ENCODE assay signal across 17 cellular contexts in genomic region chr1:13666317-13666716, GRCh38. TPM values are rescaled to one million over a fixed set of nuclear protein-coding genes. Genes with fewer than 3 reads are reported as not detected.
DNase-seq lines count a peak whose midpoint lies in the region; TF ChIP-seq lines count a peak whose summit lies in the region.
"Had no signal": no experiment of that assay in that cellular context is flagged by ENCODE, and none has a peak within 500 bp of the region (broad histone marks: within the 10 kb centered on the region; RNA-seq: fewer than 3 reads in every experiment).

No MANE protein-coding gene starts in this region.

- peak overlapping the region; percentile 36 for H3K4me2 ChIP-seq in Karpas-422 (ENCODE audit: low read depth, low read length, poor library complexity, severe bottlenecking)
- H3K4me2 ChIP-seq in OCI-LY3 (ENCODE audit: low read length) = peak overlapping the region; percentile 43

- no peaks in the 10 kb centered on the region for H3K79me2 ChIP-seq in Karpas-422 (ENCODE audit: low read length)
- H3K79me2 ChIP-seq in OCI-LY3 (ENCODE audit: low read length) = peaks cover 9% of the 10 kb centered on the region; the same call in 1 of the 2 replicates

- no peaks in the 10 kb centered on the region for H3K9me2 ChIP-seq in Karpas-422 (replicated peaks; ENCODE audit: insufficient read depth, low read length)

- H3K27ac Mint-ChIP-seq in glutamatergic neuron (ENCODE audit: unreplicated experiment) = peak overlapping the region; percentile 80
- H3K27ac Mint-ChIP-seq: activated naive CD4-positive, alpha-beta T cell treated with anti-CD3 and anti-CD28 coated beads for 36 hours; HFFc6 had no signal

- H3K27ac ChIP-seq in Karpas-422 (ENCODE audit: low read length) (0 out of 2 replicates have a peak overlapping the region, but pooled peaks have one; percentile 22), OCI-LY3 (ENCODE audit: low read length) (no peak overlapping the region)
- H3K27ac ChIP-seq: thyroid gland had no signal

- H3K36me3 Mint-ChIP-seq in glutamatergic neuron (ENCODE audit: unreplicated experiment) = no peaks in the 10 kb centered on the region
- H3K36me3 Mint-ChIP-seq: CD14-positive monocyte had no signal

- TF ChIP-seq CTCF in OCI-LY3 (IDR thresholded peaks at IDR 0.05; ENCODE audit: low read depth, low read length) (no peak), glutamatergic neuron (IDR thresholded peaks at IDR 0.05; ENCODE audit: partially characterized antibody, unreplicated experiment) (no peak)

- H3K27me3 ChIP-seq in Karpas-422 (ENCODE audit: low read length) = no peaks in the 10 kb centered on the region
- no peaks in the 10 kb centered on the region for H3K27me3 ChIP-seq in OCI-LY3 (ENCODE audit: low read depth, low read length)
- H3K27me3 ChIP-seq: thyroid gland had no signal

- H3K4me1 Mint-ChIP-seq in glutamatergic neuron (ENCODE audit: low read depth, unreplicated experiment) = peaks cover 7% of the 10 kb centered on the region
- H3K4me1 Mint-ChIP-seq: neural crest cell; stimulated activated naive CD8-positive, alpha-beta T cell treated with anti-CD3 and anti-CD28 coated beads, Interleukin-15, amount 100 ng/mL, for 72 hours had no signal

- DNase-seq in DMS 273 treated with DMSO at 0.1 percent for 48 hours (lab: John Stamatoyannopoulos, UW) (peak; percentile 28), Karpas-422 (no peak), glutamatergic neuron (peak; percentile 44), A172 (ENCODE audit: low spot score) (no peak), NCI-H2227 treated with DMSO at 0.1 percent for 48 hours (lab: John Stamatoyannopoulos, UW) (no peak)
- DNase-seq in central memory CD4-positive, alpha-beta T cell = no peak
- no peak for DNase-seq in stimulated activated CD4-positive, alpha-beta T cell treated with anti-CD3 and anti-CD28 coated beads, Interleukin-4, amount 100 ng/mL, for 1 hour
- DNase-seq: SHP77 treated with DMSO at 0.1 percent for 48 hours had no signal

- no peaks in the 10 kb centered on the region for H3K36me3 ChIP-seq in Karpas-422 (ENCODE audit: insufficient read depth, low read length)
- H3K36me3 ChIP-seq in OCI-LY3 (replicated peaks; ENCODE audit: low read depth, low read length) = no peaks in the 10 kb centered on the region
- H3K36me3 ChIP-seq: thyroid gland had no signal

- no peak overlapping the region for H3K4me3 Mint-ChIP-seq in glutamatergic neuron (ENCODE audit: unreplicated experiment)
- H3K4me3 Mint-ChIP-seq: activated naive CD4-positive, alpha-beta T cell treated with anti-CD3 and anti-CD28 coated beads for 36 hours; activated T-cell treated with anti-CD3 and anti-CD28 coated beads, Interleukin-2, amount 50 U/mL, for 4 hours; CD14-positive monocyte; HFFc6; neural crest cell; stimulated activated naive CD8-positive, alpha-beta T cell treated with anti-CD3 and anti-CD28 coated beads, Interleukin-15, amount 100 ng/mL, for 72 hours had no signal

- H3K9ac ChIP-seq in Karpas-422 (ENCODE audit: low read length) (peak overlapping the region; percentile 8; the same call in 1 of the 2 replicates), OCI-LY3 (ENCODE audit: low read length) (no peak overlapping the region)

- H3K27me3 Mint-ChIP-seq in glutamatergic neuron (ENCODE audit: unreplicated experiment) = peaks cover 4% of the 10 kb centered on the region
- H3K27me3 Mint-ChIP-seq: stimulated activated naive CD8-positive, alpha-beta T cell treated with anti-CD3 and anti-CD28 coated beads, Interleukin-15, amount 100 ng/mL, for 72 hours had no signal

- H4K20me1 ChIP-seq in Karpas-422 (ENCODE audit: insufficient read depth, low read depth, low read length) (no peaks in the 10 kb centered on the region), OCI-LY3 (ENCODE audit: insufficient read depth, low read length) (no peaks in the 10 kb centered on the region)

- H3K4me3 ChIP-seq in Karpas-422 (ENCODE audit: low read length) (no peak overlapping the region), OCI-LY3 (ENCODE audit: low read length) (no peak overlapping the region)
- H3K4me3 ChIP-seq: lung, thyroid gland had no signal

- H2AFZ ChIP-seq in Karpas-422 (ENCODE audit: low read length) (peak overlapping the region; percentile 38; the same call in 1 of the 2 replicates), OCI-LY3 (ENCODE audit: low read depth, low read length) (no peak overlapping the region)

- peaks cover 8% of the 10 kb centered on the region for H3K9me3 Mint-ChIP-seq in glutamatergic neuron (ENCODE audit: unreplicated experiment)
- H3K9me3 Mint-ChIP-seq: activated naive CD4-positive, alpha-beta T cell treated with anti-CD3 and anti-CD28 coated beads for 36 hours; activated T-cell treated with anti-CD3 and anti-CD28 coated beads, Interleukin-2, amount 50 U/mL, for 4 hours; HFFc6; neural crest cell; stimulated activated naive CD8-positive, alpha-beta T cell treated with anti-CD3 and anti-CD28 coated beads, Interleukin-15, amount 100 ng/mL, for 72 hours had no signal

- H3K9me3 ChIP-seq in Karpas-422 (ENCODE audit: low read length) (no peaks in the 10 kb centered on the region), OCI-LY3 (ENCODE audit: insufficient read depth, low read length) (no peaks in the 10 kb centered on the region)
- H3K9me3 ChIP-seq: thyroid gland had no signal

- peaks cover 29% of the 10 kb centered on the region for H3K4me1 ChIP-seq in Karpas-422 (ENCODE audit: low read length)
- peaks cover 46% of the 10 kb centered on the region for H3K4me1 ChIP-seq in OCI-LY3 (ENCODE audit: low read length)
- H3K4me1 ChIP-seq: thyroid gland had no signal

RNA-seq across cellular contexts. Expression of gene PRDM2, which starts 33.7 kb away (rescaled TPM):
- total RNA-seq in Karpas-422 (2014; rRNA removed; shearing (Covaris generic); ENCODE audit: low replicate concordance) = 28.3 and 36.0 TPM in 2 replicates
- 88.3 TPM for total RNA-seq in glutamatergic neuron (ENCODE audit: unreplicated experiment)
- total RNA-seq in A172 (2014; rRNA removed; shearing (Covaris generic)) = 2.5 and 3.6 TPM in 2 replicates

Comparison
In these comparisons a context has a peak if more than half of its experiments do, and no peak if none do; other contexts are left out.
1. DNase-seq: peak in DMS 273 treated with DMSO at 0.1 percent for 48 hours (single experiment) and glutamatergic neuron (single experiment); none in Karpas-422 (single experiment), central memory CD4-positive, alpha-beta T cell (single experiment), A172 (single experiment), stimulated activated CD4-positive, alpha-beta T cell treated with anti-CD3 and anti-CD28 coated beads, Interleukin-4, amount 100 ng/mL, for 1 hour (single experiment) and NCI-H2227 treated with DMSO at 0.1 percent for 48 hours (single experiment).